ENCODE assay signal across 17 cellular contexts in genomic region chr6:7978736-7979135, GRCh38.
DNase-seq lines count a peak whose midpoint lies in the region; ATAC-seq, FAIRE-seq and TF ChIP-seq lines count a peak whose summit lies in the region.
"Had no signal": no experiment of that assay in that cellular context is flagged by ENCODE, and none has a peak within 500 bp of the region (broad histone marks: within the 10 kb centered on the region; RNA-seq: fewer than 3 reads in every experiment).

No MANE protein-coding gene starts in this region.

- no peak for TF ChIP-seq CTCF in astrocyte of the spinal cord (IDR thresholded peaks at IDR 0.05; ENCODE audit: low read depth, low read length)

- no peak overlapping the region for H3K4me3 ChIP-seq in Jurkat, Clone E6-1 (ENCODE audit: low read length)
- H3K4me3 ChIP-seq in astrocyte of the spinal cord (ENCODE audit: low read depth, low read length), result no peak overlapping the region
- H3K4me3 ChIP-seq: thoracic aorta had no signal

- no peak overlapping the region for H3K27ac ChIP-seq in substantia nigra (ENCODE audit: low read depth, low read length, poor library complexity, severe bottlenecking)
- H3K27ac ChIP-seq: neutrophil, thoracic aorta had no signal

- FAIRE-seq in GM12891 (lab: Jason Lieb, UNC), result peak; percentile 45
- FAIRE-seq: islet of Langerhans had no signal

- peak; percentile 59 for ATAC-seq in GM21786 (IDR thresholded peaks at IDR 0.05; ENCODE audit: unreplicated experiment)
- ATAC-seq: Right ventricle myocardium inferior had no signal

- in situ Hi-C loops in astrocyte of the spinal cord (cut with HindIII; ENCODE audit: low sequenced_read_pairs), result no loop called here

- DNase-seq in GM12891 (ENCODE audit: insufficient read length, low spot score) (no peak), astrocyte of the spinal cord (ENCODE audit: low read depth, low spot score) (peak; percentile 71), substantia nigra (lab: John Stamatoyannopoulos, UW) (no peak), pons (ENCODE audit: low spot score) (no peak), cortex of kidney (lab: John Stamatoyannopoulos, UW) (no peak)
- DNase-seq in Jurkat, Clone E6-1 (ENCODE audit: low read depth, low spot score), result peak; percentile 60
- DNase-seq in activated CD8-positive, alpha-beta memory T cell treated with anti-CD3 and anti-CD28 coated beads, Interleukin-2, amount 50 U/mL, for 48 hours, result no peak
- DNase-seq: activated CD4-positive, alpha-beta memory T cell treated with anti-CD3 and anti-CD28 coated beads for 36 hours; amniotic stem cell; CD4-positive, alpha-beta T cell; NCI-H1417 treated with DMSO at 0.1 percent for 48 hours; stimulated activated CD4-positive, alpha-beta T cell treated with anti-CD3 and anti-CD28 coated beads, Interleukin-4, amount 100 ng/mL, for 4 hours had no signal

- TF ChIP-seq POLR2A in GM12891 (IDR thresholded peaks at IDR 0.05; ENCODE audit: low read depth, low read length), result no peak

TF ChIP-seq in GM12891, 5 proteins besides CTCF, POLR2A, EP300 and RAD21:
- TF ChIP-seq POU2F2 (IDR thresholded peaks at IDR 0.05; ENCODE audit: low read depth, low read length) (no peak), PAX5 (IDR thresholded peaks at IDR 0.05; ENCODE audit: insufficient read depth, low read length, severe bottlenecking) (peak; percentile 79)

Comparison
In these comparisons a context has a peak if more than half of its experiments do, and no peak if none do; other contexts are left out.
1. DNase-seq: peak in Jurkat, Clone E6-1 (single experiment) and astrocyte of the spinal cord (single experiment); none in GM12891 (single experiment), substantia nigra (0 of 49), pons (single experiment), activated CD8-positive, alpha-beta memory T cell treated with anti-CD3 and anti-CD28 coated beads, Interleukin-2, amount 50 U/mL, for 48 hours (single experiment) and cortex of kidney (single experiment).